21 cellular contexts compared by ENCODE assay signal in genomic region chr7:115368998-115369397, GRCh38.
DNase-seq lines count a peak whose midpoint lies in the region; ATAC-seq, FAIRE-seq and TF ChIP-seq lines count a peak whose summit lies in the region.
"Had no signal": no experiment of that assay in that cellular context is flagged by ENCODE, and none has a peak within 500 bp of the region (broad histone marks: within the 10 kb centered on the region; RNA-seq: fewer than 3 reads in every experiment).

No MANE protein-coding gene starts in this region.

- CTCF ChIA-PET in GM12878 (lab: Yijun Ruan, JAX), result no interaction called here

- no peaks in the 10 kb centered on the region for H3K9me3 ChIP-seq in GM12878 (replicated peaks; ENCODE audit: control insufficient read depth, insufficient read depth, low read length)
- H3K9me3 ChIP-seq: pancreas, testis had no signal

- in situ Hi-C loops in GM12878 (cut with MboI), result no loop called here

- FAIRE-seq in GM12878 (lab: Jason Lieb, UNC), result no peak
- FAIRE-seq in frontal cortex (lab: Jason Lieb, UNC), result no peak
- FAIRE-seq: bronchial epithelial cell had no signal

- RAD21 ChIA-PET in GM12878 (lab: Charles Lee; ENCODE audit: unreplicated experiment), result interaction anchor here (0.9 kb wide), 1 partner anchor 445 kb away, joined by 3 read pairs; no protein-coding TSS in a partner anchor

- no peak overlapping the region for H2AFZ ChIP-seq in GM12878 (ENCODE audit: control insufficient read depth, low read depth, low read length)

- SMC1A ChIA-PET in GM12878 (lab: Charles Lee; ENCODE audit: uncharacterized antibody, unreplicated experiment), result interaction anchor here (1.5 kb wide), 1 partner anchor 10 kb away, joined by 7 read pairs; no protein-coding TSS in a partner anchor

- intact Hi-C loops in GM12878 (cut with micrococcal nuclease; ENCODE audit: unreplicated experiment), result no loop called here

- ATAC-seq in GM18502 (IDR thresholded peaks at IDR 0.05; ENCODE audit: poor library complexity, unreplicated experiment) (peak; percentile 77), GM21423 (IDR thresholded peaks at IDR 0.05; ENCODE audit: unreplicated experiment) (peak; percentile 64), HG02981 (IDR thresholded peaks at IDR 0.05; ENCODE audit: unreplicated experiment) (peak; percentile 74), GM12878 (peak; percentile 86), HG03108 (IDR thresholded peaks at IDR 0.05; ENCODE audit: unreplicated experiment) (no peak), HG03135 (IDR thresholded peaks at IDR 0.05; ENCODE audit: unreplicated experiment) (no peak)
- ATAC-seq: activated naive CD8-positive, alpha-beta T cell treated with anti-CD3 and anti-CD28 coated beads, Interleukin-2, amount 50 U/mL, for 24 hours; activated T-cell treated with anti-CD3 and anti-CD28 coated beads, Interleukin-2, amount 50 U/mL, for 72 hours; pancreas had no signal

- DNase-seq in GM12878 (ENCODE audit: low read depth, low spot score) (no peak), frontal cortex (ENCODE audit: low spot score in 2 of 2) (no peak), T-helper 2 cell (no peak)
- DNase-seq: activated naive CD8-positive, alpha-beta T cell treated with anti-CD3 and anti-CD28 coated beads, Interleukin-2, amount 50 U/mL, for 24 hours; activated T-cell treated with anti-CD3 and anti-CD28 coated beads, Interleukin-2, amount 50 U/mL, for 72 hours; dermis blood vessel endothelial cell; erythroblast; KBM-7; NCI-H2081; NK-92 treated with Interleukin-12 subunit alpha and Interleukin-12 subunit beta, amount 100 ng/mL, for 24 hours; pancreas; Right ventricle myocardium superior; stimulated activated CD4-positive, alpha-beta T cell treated with anti-CD3 and anti-CD28 coated beads, Interleukin-4, amount 100 ng/mL, for 1 hour; testis; WERI-Rb-1 had no signal

- H3K79me2 ChIP-seq in GM12878 (ENCODE audit: control insufficient read depth, insufficient read depth, low read length), result no peaks in the 10 kb centered on the region

- no peak overlapping the region for H3K4me3 ChIP-seq in GM12878
- H3K4me3 ChIP-seq: pancreas, testis had no signal

- H3K9ac ChIP-seq in GM12878 (ENCODE audit: control insufficient read depth, insufficient read depth, low read length), result no peak overlapping the region

- TF ChIP-seq CTCF in GM12878 (IDR thresholded peaks at IDR 0.05 in 2 of 3, conservative IDR thresholded peaks at IDR 0.05 in 1 of 3; ENCODE audit: control insufficient read depth in 2 of 3, extremely low read depth in 1 of 3, insufficient read depth in 1 of 3, low read depth in 3 of 3, low read length in 3 of 3), result no peak

- no peak for TF ChIP-seq EP300 in GM12878 (IDR thresholded peaks at IDR 0.05; ENCODE audit: borderline replicate concordance in 1 of 2, control insufficient read depth in 1 of 2, low read depth in 2 of 2, low read length in 2 of 2)

- TF ChIP-seq RAD21 in GM12878 (IDR thresholded peaks at IDR 0.05; ENCODE audit: insufficient read depth, low read depth, low read length), result no peak

- no TSS peak for BruUV-seq in GM12878 (replicated peaks; lab: Mats Ljungman, UMichigan)

- H3K27ac ChIP-seq in GM12878 (ENCODE audit: control insufficient read depth, insufficient read depth), result no peak overlapping the region
- H3K27ac ChIP-seq: pancreas, testis, WERI-Rb-1 had no signal

- no peaks in the 10 kb centered on the region for H3K27me3 ChIP-seq in GM12878 (replicated peaks in 1 of 2; ENCODE audit: control insufficient read depth in 2 of 2, insufficient read depth in 2 of 2, low read length in 1 of 2)
- H3K27me3 ChIP-seq: pancreas, testis had no signal

- POLR2A ChIA-PET in GM12878 (lab: Charles Lee), result no interaction called here

- H3K4me1 ChIP-seq in GM12878 (ENCODE audit: control insufficient read depth, insufficient read depth, low read length), result no peaks in the 10 kb centered on the region
- H3K4me1 ChIP-seq: pancreas, testis had no signal

- H4K20me1 ChIP-seq in GM12878 (ENCODE audit: control insufficient read depth, insufficient read depth), result no peaks in the 10 kb centered on the region

- no peak overlapping the region for H3K4me2 ChIP-seq in GM12878 (ENCODE audit: control insufficient read depth, insufficient read depth)

- H3K36me3 ChIP-seq in GM12878 (ENCODE audit: control insufficient read depth in 2 of 2, insufficient read depth in 2 of 2, low read length in 1 of 2), result no peaks in the 10 kb centered on the region
- H3K36me3 ChIP-seq: pancreas, WERI-Rb-1 had no signal

- no peak for TF ChIP-seq POLR2A in GM12878 (IDR thresholded peaks at IDR 0.05; ENCODE audit: low read depth, low read length)

TF ChIP-seq in GM12878, 131 proteins besides CTCF, POLR2A, EP300 and RAD21 (continues in another document):
- TF ChIP-seq NKRF (conservative IDR thresholded peaks at IDR 0.05) (no peak), ZNF207 (IDR thresholded peaks at IDR 0.05; ENCODE audit: borderline replicate concordance) (no peak), SREBF1 (IDR thresholded peaks at IDR 0.05; ENCODE audit: low read length) (no peak), ESRRA (IDR thresholded peaks at IDR 0.05; ENCODE audit: low read length) (no peak), FOXM1 (IDR thresholded peaks at IDR 0.05; ENCODE audit: low read depth, low read length) (no peak), PML (IDR thresholded peaks at IDR 0.05; ENCODE audit: low read length) (no peak), HCFC1 (IDR thresholded peaks at IDR 0.05; ENCODE audit: low read length) (no peak), E2F8 (IDR thresholded peaks at IDR 0.05; ENCODE audit: low read depth, partially characterized antibody) (no peak), HSF1 (IDR thresholded peaks at IDR 0.05; ENCODE audit: low read depth, low read length) (no peak), SMAD1 (IDR thresholded peaks at IDR 0.05; ENCODE audit: low read depth, partially characterized antibody) (no peak), MTA3 (IDR thresholded peaks at IDR 0.05; ENCODE audit: borderline replicate concordance, low read length) (no peak), YBX1 (IDR thresholded peaks at IDR 0.05) (no peak), PAX8 (IDR thresholded peaks at IDR 0.05) (no peak), RFX5 (IDR thresholded peaks at IDR 0.05; ENCODE audit: low read depth, low read length) (no peak), ATF2 (IDR thresholded peaks at IDR 0.05; ENCODE audit: low read length) (no peak), SIN3A (IDR thresholded peaks at IDR 0.05; ENCODE audit: low read depth, low read length) (no peak)

Comparison
In these comparisons a context has a peak if more than half of its experiments do, and no peak if none do; other contexts are left out.
1. ATAC-seq: peak in GM18502 (single experiment), GM21423 (single experiment), HG02981 (single experiment) and GM12878 (single experiment); none in HG03108 (single experiment) and HG03135 (single experiment).